21 cellular contexts compared by ENCODE assay signal in genomic region chr6:168925671-168926070, GRCh38.
"Had no signal": no experiment of that assay in that cellular context is flagged by ENCODE, and none has a peak within 500 bp of the region (broad histone marks: within the 10 kb centered on the region; RNA-seq: fewer than 3 reads in every experiment).

No MANE protein-coding gene starts in this region.

- FAIRE-seq: HepG2, RCC 7860 had no signal

- H3K36me3 ChIP-seq: MG63 had no signal

- DNase-seq: IMR-90, Karpas-422, KG1, MG63, NCI-H1092, NCI-H1105 treated with DMSO at 0.1 percent for 48 hours, NCI-H1417 treated with DMSO at 0.1 percent for 48 hours, NCI-H146, NCI-H1694 treated with DMSO at 0.1 percent for 48 hours, NCI-H1930, NCI-H2081, NCI-H2107, NCI-H2227 treated with DMSO at 0.1 percent for 48 hours, NCI-H524, NCI-H69, NCI-H774, RPMI8226, SHP77 had no signal

- H3K4me3 ChIP-seq: MG63 had no signal

- H3K27me3 ChIP-seq: MG63 had no signal

- H3K9me3 ChIP-seq: MG63 had no signal

- ATAC-seq: HepG2, SK-N-SH treated with all-trans-retinoic acid at 6 μM for 48 hours had no signal
